24 cellular contexts compared by ENCODE assay signal in genomic region chr3:175726228-175726627, GRCh38.
DNase-seq lines count a peak whose midpoint lies in the region; ATAC-seq and TF ChIP-seq lines count a peak whose summit lies in the region.
"Had no signal": no experiment of that assay in that cellular context is flagged by ENCODE, and none has a peak within 500 bp of the region (broad histone marks: within the 10 kb centered on the region; RNA-seq: fewer than 3 reads in every experiment).

No MANE protein-coding gene starts in this region.

- no peak overlapping the region for H3K27ac Mint-ChIP-seq in stimulated activated effector memory CD8-positive, alpha-beta T cell treated with anti-CD3 and anti-CD28 coated beads, Interleukin-12 subunit alpha, Interleukin-12 subunit beta, amount 100 ng/mL, for 72 hours
- H3K27ac Mint-ChIP-seq: B cell; CD14-positive monocyte; CD8-positive, alpha-beta memory T cell; T-helper 17 cell had no signal

- H3K4me3 ChIP-seq in right lobe of liver, result no peak overlapping the region
- H3K4me3 ChIP-seq: PC-9, SJCRH30 had no signal

- no peak for TF ChIP-seq POLR2A in right lobe of liver (IDR thresholded peaks at IDR 0.05)

- peak overlapping the region; percentile 22; the same call in 1 of the 2 replicates for H3K27ac ChIP-seq in C4-2B
- no peak overlapping the region for H3K27ac ChIP-seq in right lobe of liver
- H3K27ac ChIP-seq: PC-9, SJCRH30 had no signal

- DNase-seq in COR-L47 (lab: John Stamatoyannopoulos, UW) (peak; percentile 20), NCI-H1048 (lab: John Stamatoyannopoulos, UW) (peak; percentile 9), right lobe of liver (peak in 2 of 3 donors; percentile 21 to 74), AG08396 (ENCODE audit: low spot score) (no peak), KBM-7 (no peak)
- DNase-seq in stimulated activated effector memory CD8-positive, alpha-beta T cell treated with anti-CD3 and anti-CD28 coated beads, Interleukin-12 subunit alpha, Interleukin-12 subunit beta, amount 100 ng/mL, for 72 hours (ENCODE audit: low spot score in 2 of 2), result no peak
- DNase-seq: CD8-positive, alpha-beta memory T cell; GDM1; GOT3; HCEC 1CT; Karpas-422; NCI-H2029 treated with DMSO at 0.1 percent for 48 hours; NCI-H2171; NCI-H226; NCI-H510A; NK-92 treated with Interleukin-12 subunit alpha and Interleukin-12 subunit beta, amount 100 ng/mL, for 24 hours; PC-9; SJCRH30; T-helper 17 cell had no signal

- no peaks in the 10 kb centered on the region for H3K9me3 ChIP-seq in right lobe of liver
- H3K9me3 ChIP-seq: SJCRH30 had no signal

- ATAC-seq in right lobe of liver, result peak; percentile 49 to 87 (median 80)
- ATAC-seq in stimulated activated effector memory CD8-positive, alpha-beta T cell treated with anti-CD3 and anti-CD28 coated beads, Interleukin-12 subunit alpha, Interleukin-12 subunit beta, amount 100 ng/mL, for 72 hours, result no peak
- ATAC-seq: Right ventricle myocardium inferior, SK-N-SH treated with all-trans-retinoic acid at 6 μM for 48 hours, T-helper 17 cell had no signal

- WGBS in right lobe of liver (ENCODE audit: insufficient coverage, low coverage, low lambda C conversion rate, missing lambda C conversion rate), result 50% methylated on average over 1 of the region's 1 CpG

- H3K4me1 ChIP-seq in right lobe of liver, result no peaks in the 10 kb centered on the region
- H3K4me1 ChIP-seq: SJCRH30 had no signal

- H3K36me3 Mint-ChIP-seq in stimulated activated effector memory CD8-positive, alpha-beta T cell treated with anti-CD3 and anti-CD28 coated beads, Interleukin-12 subunit alpha, Interleukin-12 subunit beta, amount 100 ng/mL, for 72 hours, result no peaks in the 10 kb centered on the region
- H3K36me3 Mint-ChIP-seq: CD14-positive monocyte; CD8-positive, alpha-beta memory T cell had no signal

- no peaks in the 10 kb centered on the region for H3K36me3 ChIP-seq in right lobe of liver
- H3K36me3 ChIP-seq: SJCRH30 had no signal

- in situ Hi-C loops in KBM-7 (cut with MboI; ENCODE audit: low pct_unique_long_range_greater_than_20kb, low sequenced_read_pairs), result no loop called here

- no peaks in the 10 kb centered on the region for H3K4me1 Mint-ChIP-seq in stimulated activated effector memory CD8-positive, alpha-beta T cell treated with anti-CD3 and anti-CD28 coated beads, Interleukin-12 subunit alpha, Interleukin-12 subunit beta, amount 100 ng/mL, for 72 hours
- H3K4me1 Mint-ChIP-seq: B cell; CD14-positive monocyte; CD8-positive, alpha-beta memory T cell; T-helper 17 cell had no signal

- intact Hi-C loops in right lobe of liver (cut with DNase I), result no loop called here

- TF ChIP-seq CTCF in C4-2B (conservative IDR thresholded peaks at IDR 0.05) (no peak), right lobe of liver (IDR thresholded peaks at IDR 0.05) (no peak)

- no peaks in the 10 kb centered on the region for H3K27me3 ChIP-seq in right lobe of liver
- H3K27me3 ChIP-seq: SJCRH30 had no signal

- H3K9me3 Mint-ChIP-seq in stimulated activated effector memory CD8-positive, alpha-beta T cell treated with anti-CD3 and anti-CD28 coated beads, Interleukin-12 subunit alpha, Interleukin-12 subunit beta, amount 100 ng/mL, for 72 hours, result peaks cover 10% of the 10 kb centered on the region

- no peak overlapping the region for H3K4me3 Mint-ChIP-seq in stimulated activated effector memory CD8-positive, alpha-beta T cell treated with anti-CD3 and anti-CD28 coated beads, Interleukin-12 subunit alpha, Interleukin-12 subunit beta, amount 100 ng/mL, for 72 hours
- H3K4me3 Mint-ChIP-seq: B cell; CD14-positive monocyte; CD8-positive, alpha-beta memory T cell; T-helper 17 cell had no signal

Comparison
In these comparisons a context has a peak if more than half of its experiments do, and no peak if none do; other contexts are left out.
1. DNase-seq: peak in COR-L47 (single experiment), NCI-H1048 (single experiment) and right lobe of liver (2 of 3); none in stimulated activated effector memory CD8-positive, alpha-beta T cell treated with anti-CD3 and anti-CD28 coated beads, Interleukin-12 subunit alpha, Interleukin-12 subunit beta, amount 100 ng/mL, for 72 hours (0 of 2), AG08396 (single experiment) and KBM-7 (single experiment).